Comparison of ENCODE assay signal across 1 cellular context in the genomic region with DNA sequence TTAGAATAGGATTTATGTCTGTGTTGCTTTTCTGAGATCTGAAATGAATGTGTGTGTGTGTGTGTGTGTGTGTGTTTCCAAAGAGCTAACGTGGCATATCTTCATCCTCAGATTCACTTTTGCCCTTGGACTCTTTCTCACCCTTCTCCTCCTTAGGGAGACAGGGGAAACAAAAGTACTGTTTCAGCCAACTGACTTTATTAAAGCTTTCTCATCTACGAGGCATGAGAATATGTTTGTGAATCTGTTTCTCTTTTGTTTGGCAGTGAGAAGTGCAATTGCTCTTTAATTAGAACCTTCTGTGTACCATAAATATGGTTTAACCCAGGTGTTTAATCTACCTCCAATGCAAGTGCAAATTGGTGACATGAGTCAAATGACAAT.
TF ChIP-seq lines count a peak whose summit lies in the region.

No MANE protein-coding gene starts in this region.

TF ChIP-seq in IMR-90, 13 proteins besides CTCF, POLR2A, EP300 and RAD21:
- TF ChIP-seq, protein P1, sequence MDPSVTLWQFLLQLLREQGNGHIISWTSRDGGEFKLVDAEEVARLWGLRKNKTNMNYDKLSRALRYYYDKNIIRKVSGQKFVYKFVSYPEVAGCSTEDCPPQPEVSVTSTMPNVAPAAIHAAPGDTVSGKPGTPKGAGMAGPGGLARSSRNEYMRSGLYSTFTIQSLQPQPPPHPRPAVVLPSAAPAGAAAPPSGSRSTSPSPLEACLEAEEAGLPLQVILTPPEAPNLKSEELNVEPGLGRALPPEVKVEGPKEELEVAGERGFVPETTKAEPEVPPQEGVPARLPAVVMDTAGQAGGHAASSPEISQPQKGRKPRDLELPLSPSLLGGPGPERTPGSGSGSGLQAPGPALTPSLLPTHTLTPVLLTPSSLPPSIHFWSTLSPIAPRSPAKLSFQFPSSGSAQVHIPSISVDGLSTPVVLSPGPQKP (IDR thresholded peaks at IDR 0.05; ENCODE audit: borderline replicate concordance, low read depth, low read length): no peak
- TF ChIP-seq RCOR1 (IDR thresholded peaks at IDR 0.05; ENCODE audit: insufficient replicate concordance, low read length) (no peak), CHD1 (IDR thresholded peaks at IDR 0.05; ENCODE audit: low read depth, low read length) (no peak), SMC3 (IDR thresholded peaks at IDR 0.05; ENCODE audit: low read depth, low read length) (no peak), MAFK (IDR thresholded peaks at IDR 0.05; ENCODE audit: low read depth, low read length) (no peak), CEBPB (IDR thresholded peaks at IDR 0.05; ENCODE audit: low read depth, low read length) (no peak), NFE2L2 (IDR thresholded peaks at IDR 0.05; ENCODE audit: low read depth, low read length) (no peak), MXI1 (IDR thresholded peaks at IDR 0.05; ENCODE audit: borderline replicate concordance, low read depth, low read length) (no peak)
